ENCODE assay signal across 1 cellular context in the genomic region with DNA sequence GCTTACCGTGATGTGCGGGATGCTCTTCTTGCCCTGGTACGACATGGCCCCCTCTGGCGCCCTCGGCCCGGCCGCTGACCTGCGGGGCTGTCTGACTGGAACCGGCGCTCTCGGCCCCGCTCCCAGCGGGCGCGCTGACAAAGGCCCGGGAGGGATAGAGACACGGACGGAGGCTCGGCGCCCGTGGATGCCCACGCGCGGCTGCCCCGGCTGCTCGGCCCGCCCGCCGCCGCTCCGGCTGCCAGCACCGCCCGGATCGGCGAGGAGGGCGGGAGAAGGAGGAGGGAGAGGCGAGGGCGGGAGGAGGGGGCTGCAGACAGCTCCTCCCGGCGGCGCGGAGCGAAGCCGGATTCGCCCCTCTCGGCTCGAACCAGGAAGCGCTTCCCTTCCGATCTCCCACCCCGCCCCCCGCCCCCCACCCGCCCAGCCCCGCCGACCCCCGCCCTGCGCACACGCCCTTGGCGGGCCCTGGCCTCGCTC.
TF ChIP-seq lines count a peak whose summit lies in the region.

No MANE protein-coding gene starts in this region.

TF ChIP-seq in GM23338, 12 proteins besides CTCF, POLR2A, EP300 and RAD21 (continued from another document):
- TF ChIP-seq, protein P1, sequence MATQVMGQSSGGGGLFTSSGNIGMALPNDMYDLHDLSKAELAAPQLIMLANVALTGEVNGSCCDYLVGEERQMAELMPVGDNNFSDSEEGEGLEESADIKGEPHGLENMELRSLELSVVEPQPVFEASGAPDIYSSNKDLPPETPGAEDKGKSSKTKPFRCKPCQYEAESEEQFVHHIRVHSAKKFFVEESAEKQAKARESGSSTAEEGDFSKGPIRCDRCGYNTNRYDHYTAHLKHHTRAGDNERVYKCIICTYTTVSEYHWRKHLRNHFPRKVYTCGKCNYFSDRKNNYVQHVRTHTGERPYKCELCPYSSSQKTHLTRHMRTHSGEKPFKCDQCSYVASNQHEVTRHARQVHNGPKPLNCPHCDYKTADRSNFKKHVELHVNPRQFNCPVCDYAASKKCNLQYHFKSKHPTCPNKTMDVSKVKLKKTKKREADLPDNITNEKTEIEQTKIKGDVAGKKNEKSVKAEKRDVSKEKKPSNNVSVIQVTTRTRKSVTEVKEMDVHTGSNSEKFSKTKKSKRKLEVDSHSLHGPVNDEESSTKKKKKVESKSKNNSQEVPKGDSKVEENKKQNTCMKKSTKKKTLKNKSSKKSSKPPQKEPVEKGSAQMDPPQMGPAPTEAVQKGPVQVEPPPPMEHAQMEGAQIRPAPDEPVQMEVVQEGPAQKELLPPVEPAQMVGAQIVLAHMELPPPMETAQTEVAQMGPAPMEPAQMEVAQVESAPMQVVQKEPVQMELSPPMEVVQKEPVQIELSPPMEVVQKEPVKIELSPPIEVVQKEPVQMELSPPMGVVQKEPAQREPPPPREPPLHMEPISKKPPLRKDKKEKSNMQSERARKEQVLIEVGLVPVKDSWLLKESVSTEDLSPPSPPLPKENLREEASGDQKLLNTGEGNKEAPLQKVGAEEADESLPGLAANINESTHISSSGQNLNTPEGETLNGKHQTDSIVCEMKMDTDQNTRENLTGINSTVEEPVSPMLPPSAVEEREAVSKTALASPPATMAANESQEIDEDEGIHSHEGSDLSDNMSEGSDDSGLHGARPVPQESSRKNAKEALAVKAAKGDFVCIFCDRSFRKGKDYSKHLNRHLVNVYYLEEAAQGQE (IDR thresholded peaks at IDR 0.05; ENCODE audit: unreplicated experiment), result no peak
- TF ChIP-seq EZH2 (IDR thresholded peaks at IDR 0.05; ENCODE audit: low read depth, unreplicated experiment) (no peak), JUNB (IDR thresholded peaks at IDR 0.05; ENCODE audit: unreplicated experiment) (no peak), ZNF331 (CRISPR knock-in tag; IDR thresholded peaks at IDR 0.05; ENCODE audit: low read depth) (no peak)
- TF ChIP-seq, protein P2, sequence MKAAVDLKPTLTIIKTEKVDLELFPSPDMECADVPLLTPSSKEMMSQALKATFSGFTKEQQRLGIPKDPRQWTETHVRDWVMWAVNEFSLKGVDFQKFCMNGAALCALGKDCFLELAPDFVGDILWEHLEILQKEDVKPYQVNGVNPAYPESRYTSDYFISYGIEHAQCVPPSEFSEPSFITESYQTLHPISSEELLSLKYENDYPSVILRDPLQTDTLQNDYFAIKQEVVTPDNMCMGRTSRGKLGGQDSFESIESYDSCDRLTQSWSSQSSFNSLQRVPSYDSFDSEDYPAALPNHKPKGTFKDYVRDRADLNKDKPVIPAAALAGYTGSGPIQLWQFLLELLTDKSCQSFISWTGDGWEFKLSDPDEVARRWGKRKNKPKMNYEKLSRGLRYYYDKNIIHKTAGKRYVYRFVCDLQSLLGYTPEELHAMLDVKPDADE (IDR thresholded peaks at IDR 0.05), result no peak
TF ChIP-seq in GM23338: peak in this region for 0.
